In genomic region chr12:15444523-15444922, GRCh38 we compare ENCODE assay signal across 15 cellular contexts.
DNase-seq lines count a peak whose midpoint lies in the region; ATAC-seq and TF ChIP-seq lines count a peak whose summit lies in the region.
"Had no signal": no experiment of that assay in that cellular context is flagged by ENCODE, and none has a peak within 500 bp of the region (broad histone marks: within the 10 kb centered on the region; RNA-seq: fewer than 3 reads in every experiment).

No MANE protein-coding gene starts in this region.

- no peaks in the 10 kb centered on the region for H3K9me1 ChIP-seq in IMR-90 (ENCODE audit: insufficient read depth, low read length)

- H3K4me3 ChIP-seq in IMR-90 (ENCODE audit: insufficient read depth, low read depth, low read length) = no peak overlapping the region
- H3K4me3 ChIP-seq: GM23338 had no signal

- no peak overlapping the region for H2AK5ac ChIP-seq in IMR-90 (ENCODE audit: low read depth, low read length)

- H3K27ac Mint-ChIP-seq in activated T-cell treated with anti-CD3 and anti-CD28 coated beads, Interleukin-2, amount 50 U/mL, for 72 hours = no peak overlapping the region
- H3K27ac Mint-ChIP-seq: CD4-positive, alpha-beta T cell; GM23338 had no signal

- no CpG with 5 or more reads among the region's 4 CpGs for WGBS in IMR-90 (ENCODE audit: extremely low coverage in 2 of 2, insufficient read length in 1 of 2), 2 experiments

- no peak overlapping the region for H2BK20ac ChIP-seq in IMR-90 (ENCODE audit: low read depth, low read length)

- CTCF ChIA-PET in IMR-90 (lab: Yijun Ruan, JAX) = no interaction called here

- POLR2A ChIA-PET in IMR-90 (lab: Charles Lee; ENCODE audit: unreplicated experiment) = no interaction called here

- H3K18ac ChIP-seq in IMR-90 (ENCODE audit: low read depth, low read length) = no peak overlapping the region

- H3K27me3 ChIP-seq in IMR-90 (ENCODE audit: control insufficient read depth, insufficient read depth, low read length) = no peaks in the 10 kb centered on the region

- H3K27ac ChIP-seq in IMR-90 (ENCODE audit: insufficient read depth, low read length) = no peak overlapping the region
- H3K27ac ChIP-seq: C4-2B had no signal

- peaks cover 20% of the 10 kb centered on the region for H3K27me3 Mint-ChIP-seq in activated T-cell treated with anti-CD3 and anti-CD28 coated beads, Interleukin-2, amount 50 U/mL, for 72 hours (ENCODE audit: low read depth)
- H3K27me3 Mint-ChIP-seq: CD4-positive, alpha-beta T cell had no signal

- H3K4me3 Mint-ChIP-seq in activated T-cell treated with anti-CD3 and anti-CD28 coated beads, Interleukin-2, amount 50 U/mL, for 72 hours = no peak overlapping the region
- H3K4me3 Mint-ChIP-seq: CD4-positive, alpha-beta T cell; GM23338; IgD-negative memory B cell had no signal

- H2AK9ac ChIP-seq in IMR-90 (replicated peaks; ENCODE audit: low read depth, low read length, poor library complexity) = no peak overlapping the region

- H3K4me1 Mint-ChIP-seq in activated T-cell treated with anti-CD3 and anti-CD28 coated beads, Interleukin-2, amount 50 U/mL, for 72 hours (ENCODE audit: low read depth) = no peaks in the 10 kb centered on the region
- H3K4me1 Mint-ChIP-seq: GM23338, IgD-negative memory B cell had no signal

- no peaks in the 10 kb centered on the region for H3K79me1 ChIP-seq in IMR-90 (ENCODE audit: low read depth in 1 of 2, low read length in 2 of 2)

- no peak for TF ChIP-seq RAD21 in IMR-90 (IDR thresholded peaks at IDR 0.05; ENCODE audit: low read length)

- no peaks in the 10 kb centered on the region for H3K36me3 Mint-ChIP-seq in activated T-cell treated with anti-CD3 and anti-CD28 coated beads, Interleukin-2, amount 50 U/mL, for 72 hours (ENCODE audit: insufficient read depth in 2 of 2)
- H3K36me3 Mint-ChIP-seq: IgD-negative memory B cell had no signal

- H3K9ac ChIP-seq in IMR-90 (ENCODE audit: low read depth, low read length) = no peak overlapping the region

- no peaks in the 10 kb centered on the region for H3K9me3 Mint-ChIP-seq in activated T-cell treated with anti-CD3 and anti-CD28 coated beads, Interleukin-2, amount 50 U/mL, for 72 hours

- intact Hi-C loops in IMR-90 (cut with micrococcal nuclease) = no loop called here

- no peak overlapping the region for H3K56ac ChIP-seq in IMR-90 (ENCODE audit: extremely low read depth, insufficient read depth, low read length)

- no peak overlapping the region for H3K4ac ChIP-seq in IMR-90 (ENCODE audit: low read depth, low read length)

- no peak overlapping the region for H2BK15ac ChIP-seq in IMR-90 (ENCODE audit: low read depth, low read length)

- no peaks in the 10 kb centered on the region for H3K4me1 ChIP-seq in IMR-90 (ENCODE audit: control insufficient read depth, insufficient read depth, low read length)

- H2BK5ac ChIP-seq in IMR-90 (ENCODE audit: low read depth, low read length, poor library complexity, severe bottlenecking) = no peak overlapping the region

- no peaks in the 10 kb centered on the region for H3K36me3 ChIP-seq in IMR-90 (ENCODE audit: control insufficient read depth, insufficient read depth, low read length)

- TF ChIP-seq POLR2A in IMR-90 (IDR thresholded peaks at IDR 0.05; ENCODE audit: low read depth, low read length) = no peak

- BruUV-seq in IMR-90 (replicated peaks; lab: Mats Ljungman, UMichigan) = no TSS peak

- DNase-seq in Caki2 (ENCODE audit: low read depth) = peak; percentile 6
- no peak for DNase-seq in IMR-90
- peak; percentile 54 for DNase-seq in NCI-H748 treated with DMSO at 0.1 percent for 48 hours (lab: John Stamatoyannopoulos, UW)
- DNase-seq in activated T-cell treated with anti-CD3 and anti-CD28 coated beads, Interleukin-2, amount 50 U/mL, for 72 hours = no peak
- DNase-seq in T-helper 1 cell = no peak
- no peak for DNase-seq in KG1 (lab: John Stamatoyannopoulos, UW)
- DNase-seq: AML-193; Calu3; CD4-positive, alpha-beta T cell; GDM1; HCEC 1CT; KBM-7 had no signal

- dilution Hi-C loops in IMR-90 (cut with HindIII; ENCODE audit: low sequenced_read_pairs, unreplicated experiment) = no loop called here

- no peak overlapping the region for H2BK120ac ChIP-seq in IMR-90 (ENCODE audit: low read depth, low read length)

- no peaks in the 10 kb centered on the region for H4K20me1 ChIP-seq in IMR-90 (ENCODE audit: insufficient read depth, low read length)

- H2AFZ ChIP-seq in IMR-90 (replicated peaks; ENCODE audit: low read length, poor library complexity) = no peak overlapping the region
- H2AFZ ChIP-seq: GM23338 had no signal

- H3K23ac ChIP-seq in IMR-90 (ENCODE audit: low read depth, low read length) = no peak overlapping the region

- no peak overlapping the region for H4K5ac ChIP-seq in IMR-90 (ENCODE audit: low read depth, low read length)

- no peak for TF ChIP-seq CTCF in IMR-90 (conservative IDR thresholded peaks at IDR 0.05; ENCODE audit: low read depth, low read length)

- no peak overlapping the region for H4K91ac ChIP-seq in IMR-90 (ENCODE audit: insufficient read depth, low read depth, low read length)

- no peak for ATAC-seq in IMR-90 (ENCODE audit: low read depth)
- no peak for ATAC-seq in activated T-cell treated with anti-CD3 and anti-CD28 coated beads, Interleukin-2, amount 50 U/mL, for 72 hours (replicated peaks in 1 of 2)
- ATAC-seq: GM23338 had no signal

- in situ Hi-C loops in Caki2 (cut with HindIII; ENCODE audit: low pct_unique_long_range_greater_than_20kb, low sequenced_read_pairs) (no loop called here), IMR-90 (cut with MboI; ENCODE audit: low sequenced_read_pairs) (no loop called here)

- H3K9me3 ChIP-seq in IMR-90 (ENCODE audit: control insufficient read depth, insufficient read depth, low read length) = no peaks in the 10 kb centered on the region

- H3K14ac ChIP-seq in IMR-90 (replicated peaks; ENCODE audit: low read depth, low read length) = no peak overlapping the region

- no peak overlapping the region for H3K4me2 ChIP-seq in IMR-90 (ENCODE audit: low read depth, low read length)
- H3K4me2 ChIP-seq: GM23338 had no signal

- H4K8ac ChIP-seq in IMR-90 (ENCODE audit: low read depth in 2 of 2, low read length in 2 of 2) = no peak overlapping the region

TF ChIP-seq in IMR-90, 13 proteins besides CTCF, POLR2A, EP300 and RAD21:
- TF ChIP-seq CEBPB (IDR thresholded peaks at IDR 0.05; ENCODE audit: low read depth, low read length) (no peak), BHLHE40 (IDR thresholded peaks at IDR 0.05; ENCODE audit: low read depth, low read length) (no peak), MAZ (IDR thresholded peaks at IDR 0.05; ENCODE audit: borderline replicate concordance, low read depth, low read length) (no peak), MAFK (IDR thresholded peaks at IDR 0.05; ENCODE audit: low read depth, low read length) (0 out of 2 replicates have a peak, but pooled peaks have one; percentile 26), RCOR1 (IDR thresholded peaks at IDR 0.05; ENCODE audit: insufficient replicate concordance, low read length) (no peak), MXI1 (IDR thresholded peaks at IDR 0.05; ENCODE audit: borderline replicate concordance, low read depth, low read length) (no peak)
TF ChIP-seq in IMR-90: peak in this region for 1.

Comparison
In these comparisons a context has a peak if more than half of its experiments do, and no peak if none do; other contexts are left out.
1. DNase-seq: peak in Caki2 (single experiment) and NCI-H748 treated with DMSO at 0.1 percent for 48 hours (single experiment); none in IMR-90 (single experiment), activated T-cell treated with anti-CD3 and anti-CD28 coated beads, Interleukin-2, amount 50 U/mL, for 72 hours (0 of 2), T-helper 1 cell (0 of 5) and KG1 (single experiment).